In the genomic region with DNA sequence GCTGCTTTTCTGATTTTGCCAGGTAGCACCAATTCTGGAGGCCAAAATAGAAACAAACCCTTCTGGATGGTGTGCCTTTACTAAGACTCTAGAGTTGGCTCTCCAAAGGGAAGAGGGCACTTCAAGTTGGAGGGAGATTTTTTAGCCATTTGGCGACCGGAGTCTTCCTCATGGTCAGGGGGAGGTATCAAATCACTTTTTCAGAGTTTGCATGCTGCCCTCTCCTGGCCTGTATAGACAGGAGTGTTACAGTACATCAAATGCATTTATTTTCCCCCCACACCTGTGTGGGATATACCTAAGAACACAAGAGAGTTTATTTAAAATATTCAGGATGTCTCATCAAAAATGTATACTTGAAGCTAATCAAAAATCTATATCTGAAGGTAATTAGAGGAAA, we compare ENCODE assay signal across 9 cellular contexts. TPM values are rescaled to one million over a fixed set of nuclear protein-coding genes. Genes with fewer than 3 reads are reported as not detected.
A peak's percentile ranks its signal among the peaks of the same experiment; 100 is the strongest.
DNase-seq lines count a peak whose midpoint lies in the region; ATAC-seq and TF ChIP-seq lines count a peak whose summit lies in the region.
"Had no signal": no experiment of that assay in that cellular context is flagged by ENCODE, and none has a peak within 500 bp of the region (broad histone marks: within the 10 kb centered on the region; RNA-seq: fewer than 3 reads in every experiment).

No MANE protein-coding gene starts in this region.

- ATAC-seq in GM21717 (IDR thresholded peaks at IDR 0.05; ENCODE audit: unreplicated experiment), result no peak
- ATAC-seq in gastrocnemius medialis, result no peak
- ATAC-seq in activated T-cell treated with anti-CD3 and anti-CD28 coated beads, Interleukin-2, amount 50 U/mL, for 4 hours, result no peak

- H3K27me3 ChIP-seq in adipocyte (replicated peaks; ENCODE audit: control insufficient read depth, insufficient read depth, low read length) (no peaks in the 10 kb centered on the region), liver (ENCODE audit: control insufficient read depth in 4 of 4, insufficient read depth in 4 of 4, low read length in 3 of 4) (no peaks in the 10 kb centered on the region), gastrocnemius medialis (peaks cover 0 to 16% (median 14%) of the 10 kb centered on the region in 3 donors)

- peaks cover 29% of the 10 kb centered on the region for H3K27me3 Mint-ChIP-seq in activated T-cell treated with anti-CD3 and anti-CD28 coated beads, Interleukin-2, amount 50 U/mL, for 4 hours (ENCODE audit: low read depth)

- peak; percentile 35 for DNase-seq in adipocyte (ENCODE audit: low read depth)
- DNase-seq in OCI-M2 (lab: John Stamatoyannopoulos, UW; ENCODE audit: unreplicated experiment), result no peak
- no peak for DNase-seq in gastrocnemius medialis
- DNase-seq in activated T-cell treated with anti-CD3 and anti-CD28 coated beads, Interleukin-2, amount 50 U/mL, for 4 hours, result no peak
- DNase-seq: MG63 had no signal

- no peaks in the 10 kb centered on the region for H3K36me3 ChIP-seq in HEK293 (ENCODE audit: control insufficient read depth in 2 of 2, insufficient read depth in 1 of 2, low read length in 2 of 2)
- H3K36me3 ChIP-seq in adipocyte (ENCODE audit: control insufficient read depth, insufficient read depth, low read length, severe bottlenecking), result no peaks in the 10 kb centered on the region
- H3K36me3 ChIP-seq in liver (ENCODE audit: control insufficient read depth in 4 of 4, insufficient read depth in 3 of 4, low read depth in 1 of 4, low read length in 3 of 4), result no peaks in the 10 kb centered on the region
- H3K36me3 ChIP-seq in gastrocnemius medialis, result no peaks in the 10 kb centered on the region
- H3K36me3 ChIP-seq: MG63 had no signal

- peak; percentile 76 to 80 for TF ChIP-seq RAD21 in liver (IDR thresholded peaks at IDR 0.05)

- peak; percentile 71 for TF ChIP-seq CTCF in C4-2B (conservative IDR thresholded peaks at IDR 0.05)
- TF ChIP-seq CTCF in HEK293 (tag by site-specific recombination; IDR thresholded peaks at IDR 0.05), result peak; percentile 47
- TF ChIP-seq CTCF in liver (IDR thresholded peaks at IDR 0.05; ENCODE audit: low read depth, low read length, missing input control), result peak; percentile 47
- TF ChIP-seq CTCF in gastrocnemius medialis (IDR thresholded peaks at IDR 0.05 in 4 of 5, conservative IDR thresholded peaks at IDR 0.05 in 1 of 5), result peak in 1 of 5 experiments; percentile 16

- in situ Hi-C loops in gastrocnemius medialis (cut with MboI; ENCODE audit: low sequenced_read_pairs in 4 of 4), result no loop called here

- 9% methylated on average over 2 of the region's 2 CpGs for WGBS in liver

- POLR2A ChIA-PET in HEK293 (lab: Yijun Ruan, JAX), result interaction anchor here (0.6 kb wide), 1 partner anchor 149 kb away, joined by 5 read pairs; no protein-coding TSS in a partner anchor

- no peak for TF ChIP-seq POLR2A in gastrocnemius medialis (IDR thresholded peaks at IDR 0.05)

- peaks cover 36% of the 10 kb centered on the region for H3K4me1 Mint-ChIP-seq in activated T-cell treated with anti-CD3 and anti-CD28 coated beads, Interleukin-2, amount 50 U/mL, for 4 hours (ENCODE audit: low read depth)

- H3K9ac ChIP-seq in adipocyte (ENCODE audit: low read length) (no peak overlapping the region), liver (ENCODE audit: low read depth in 1 of 2, low read length in 2 of 2) (peak overlapping the region in 1 of 2 donors; percentile 36)

- H3K27ac ChIP-seq in C4-2B (no peak overlapping the region), HEK293 (ENCODE audit: extremely low read depth, low read depth, low read length) (no peak overlapping the region), liver (ENCODE audit: low read depth in 1 of 2, low read length in 2 of 2) (peak overlapping the region in 1 of 2 donors; percentile 98), gastrocnemius medialis (no peak overlapping the region)

- intact Hi-C loops in gastrocnemius medialis (cut with DNase I; ENCODE audit: low total_unique reads), result no loop called here

- no peaks in the 10 kb centered on the region for H3K9me3 Mint-ChIP-seq in activated T-cell treated with anti-CD3 and anti-CD28 coated beads, Interleukin-2, amount 50 U/mL, for 4 hours

- no peak overlapping the region for H3K4me3 Mint-ChIP-seq in activated T-cell treated with anti-CD3 and anti-CD28 coated beads, Interleukin-2, amount 50 U/mL, for 4 hours

- H3K36me3 Mint-ChIP-seq in activated T-cell treated with anti-CD3 and anti-CD28 coated beads, Interleukin-2, amount 50 U/mL, for 4 hours (ENCODE audit: insufficient read depth), result no peaks in the 10 kb centered on the region

- CTCF ChIA-PET in HEK293 (lab: Yijun Ruan, JAX), result interaction anchor here (0.5 to 3.2 kb wide), 44 partner anchors 10 to 724 kb away, joined by 3 to 29 read pairs (median 4); no protein-coding TSS in a partner anchor

- no peak overlapping the region for H3K4me3 ChIP-seq in HEK293 (ENCODE audit: low read depth, low read length)
- no peak overlapping the region for H3K4me3 ChIP-seq in adipocyte (ENCODE audit: low read length)
- peak overlapping the region in 2 of 3 donors; percentile 23 to 55 for H3K4me3 ChIP-seq in liver (ENCODE audit: low read depth in 1 of 3, low read length in 3 of 3)
- no peak overlapping the region for H3K4me3 ChIP-seq in gastrocnemius medialis
- H3K4me3 ChIP-seq: MG63 had no signal

- H3K4me1 ChIP-seq in HEK293 (ENCODE audit: control insufficient read depth, insufficient read depth, low read length), result peaks cover 21% of the 10 kb centered on the region
- H3K4me1 ChIP-seq in adipocyte (ENCODE audit: control insufficient read depth, insufficient read depth, low read length), result peaks cover 17% of the 10 kb centered on the region
- peaks cover 3 to 32% (median 21%) of the 10 kb centered on the region in 4 donors for H3K4me1 ChIP-seq in liver (ENCODE audit: control insufficient read depth in 4 of 4, insufficient read depth in 4 of 4, low read length in 3 of 4)
- no peaks in the 10 kb centered on the region for H3K4me1 ChIP-seq in gastrocnemius medialis

- no peaks in the 10 kb centered on the region for H3K9me3 ChIP-seq in HEK293 (ENCODE audit: control insufficient read depth, insufficient read depth, low read depth, low read length)
- no peaks in the 10 kb centered on the region for H3K9me3 ChIP-seq in adipocyte (ENCODE audit: control insufficient read depth, low read length)
- H3K9me3 ChIP-seq in liver (ENCODE audit: control insufficient read depth in 4 of 4, low read length in 3 of 4), result no peaks in the 10 kb centered on the region
- no peaks in the 10 kb centered on the region for H3K9me3 ChIP-seq in gastrocnemius medialis
- H3K9me3 ChIP-seq: MG63 had no signal

TF ChIP-seq in HEK293, 187 proteins besides CTCF, POLR2A, EP300 and RAD21 (continues in another document):
- no peak for TF ChIP-seq ZNF544 (tag by site-specific recombination; IDR thresholded peaks at IDR 0.05)
- no peak for TF ChIP-seq SP3 (tag by site-specific recombination; IDR thresholded peaks at IDR 0.05)
- no peak for TF ChIP-seq TCF7L2 (IDR thresholded peaks at IDR 0.05; ENCODE audit: borderline replicate concordance, low read depth, low read length)
- TF ChIP-seq, protein P1, sequence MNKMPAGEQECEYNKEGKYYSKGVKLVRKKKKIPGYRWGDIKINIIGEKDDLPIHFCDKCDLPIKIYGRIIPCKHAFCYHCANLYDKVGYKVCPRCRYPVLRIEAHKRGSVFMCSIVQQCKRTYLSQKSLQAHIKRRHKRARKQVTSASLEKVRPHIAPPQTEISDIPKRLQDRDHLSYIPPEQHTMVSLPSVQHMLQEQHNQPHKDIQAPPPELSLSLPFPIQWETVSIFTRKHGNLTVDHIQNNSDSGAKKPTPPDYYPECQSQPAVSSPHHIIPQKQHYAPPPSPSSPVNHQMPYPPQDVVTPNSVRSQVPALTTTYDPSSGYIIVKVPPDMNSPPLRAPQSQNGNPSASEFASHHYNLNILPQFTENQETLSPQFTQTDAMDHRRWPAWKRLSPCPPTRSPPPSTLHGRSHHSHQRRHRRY (tag by site-specific recombination; IDR thresholded peaks at IDR 0.05), result no peak
- TF ChIP-seq HOXA7 (CRISPR knock-in tag; IDR thresholded peaks at IDR 0.05; ENCODE audit: borderline replicate concordance), result no peak
- no peak for TF ChIP-seq ZNF510 (tag by site-specific recombination; IDR thresholded peaks at IDR 0.05; ENCODE audit: insufficient replicate concordance)
- no peak for TF ChIP-seq ZNF132 (tag by site-specific recombination; IDR thresholded peaks at IDR 0.05; ENCODE audit: borderline replicate concordance)
- no peak for TF ChIP-seq ZNF548 (tag by site-specific recombination; IDR thresholded peaks at IDR 0.05)
- 0 out of 2 replicates have a peak, but pooled peaks have one; percentile 10 for TF ChIP-seq ZNF335 (tag by site-specific recombination; conservative IDR thresholded peaks at IDR 0.05)
- TF ChIP-seq ZNF837 (tag by site-specific recombination; IDR thresholded peaks at IDR 0.05), result no peak

TF ChIP-seq in liver, 16 proteins besides CTCF, POLR2A, EP300 and RAD21 (continues in another document):
- TF ChIP-seq, protein P2, sequence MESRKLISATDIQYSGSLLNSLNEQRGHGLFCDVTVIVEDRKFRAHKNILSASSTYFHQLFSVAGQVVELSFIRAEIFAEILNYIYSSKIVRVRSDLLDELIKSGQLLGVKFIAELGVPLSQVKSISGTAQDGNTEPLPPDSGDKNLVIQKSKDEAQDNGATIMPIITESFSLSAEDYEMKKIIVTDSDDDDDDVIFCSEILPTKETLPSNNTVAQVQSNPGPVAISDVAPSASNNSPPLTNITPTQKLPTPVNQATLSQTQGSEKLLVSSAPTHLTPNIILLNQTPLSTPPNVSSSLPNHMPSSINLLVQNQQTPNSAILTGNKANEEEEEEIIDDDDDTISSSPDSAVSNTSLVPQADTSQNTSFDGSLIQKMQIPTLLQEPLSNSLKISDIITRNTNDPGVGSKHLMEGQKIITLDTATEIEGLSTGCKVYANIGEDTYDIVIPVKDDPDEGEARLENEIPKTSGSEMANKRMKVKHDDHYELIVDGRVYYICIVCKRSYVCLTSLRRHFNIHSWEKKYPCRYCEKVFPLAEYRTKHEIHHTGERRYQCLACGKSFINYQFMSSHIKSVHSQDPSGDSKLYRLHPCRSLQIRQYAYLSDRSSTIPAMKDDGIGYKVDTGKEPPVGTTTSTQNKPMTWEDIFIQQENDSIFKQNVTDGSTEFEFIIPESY (IDR thresholded peaks at IDR 0.05), result no peak
- TF ChIP-seq, protein P3, sequence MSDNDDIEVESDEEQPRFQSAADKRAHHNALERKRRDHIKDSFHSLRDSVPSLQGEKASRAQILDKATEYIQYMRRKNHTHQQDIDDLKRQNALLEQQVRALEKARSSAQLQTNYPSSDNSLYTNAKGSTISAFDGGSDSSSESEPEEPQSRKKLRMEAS (IDR thresholded peaks at IDR 0.05), result no peak
- no peak for TF ChIP-seq TAF1 (conservative IDR thresholded peaks at IDR 0.05)
- no peak for TF ChIP-seq SP1 (IDR thresholded peaks at IDR 0.05)
- TF ChIP-seq NR2F2 (IDR thresholded peaks at IDR 0.05), result no peak
- TF ChIP-seq GABPA (IDR thresholded peaks at IDR 0.05 in 1 of 2, conservative IDR thresholded peaks at IDR 0.05 in 1 of 2), result no peak
- no peak for TF ChIP-seq FOXA1 (IDR thresholded peaks at IDR 0.05)
- TF ChIP-seq HNF4A (conservative IDR thresholded peaks at IDR 0.05), result no peak
- TF ChIP-seq FOXA2 (IDR thresholded peaks at IDR 0.05), result no peak
- TF ChIP-seq JUND (IDR thresholded peaks at IDR 0.05), result no peak

RNA-seq across cellular contexts. Expression of a gene that starts 3.2 kb away (rescaled TPM):
- total RNA-seq in liver, result 1 to 10 TPM in 1 of 2 donors, under 1 TPM in 1; 0.19 to 4.0 TPM
- 10 to 100 TPM in 1 of 2 donors, 1 to 10 TPM in 1; 4.5 to 19.5 TPM for polyA plus RNA-seq in liver
- under 1 TPM; 0.10 to 0.75 (median 0.64) TPM for total RNA-seq in gastrocnemius medialis
- total RNA-seq in activated T-cell treated with anti-CD3 and anti-CD28 coated beads, Interleukin-2, amount 50 U/mL, for 4 hours, result not detected

Comparison
In these comparisons a context has a peak if more than half of its experiments do, and no peak if none do; other contexts are left out.
1. H3K4me3 ChIP-seq: peak in liver (2 of 3); none in HEK293 (single experiment), adipocyte (single experiment) and gastrocnemius medialis (0 of 4).